Comparison of ENCODE assay signal across 25 cellular contexts in genomic region chr4:176755001-176755400, GRCh38.
"Had no signal": no experiment of that assay in that cellular context is flagged by ENCODE, and none has a peak within 500 bp of the region (broad histone marks: within the 10 kb centered on the region; RNA-seq: fewer than 3 reads in every experiment).

No MANE protein-coding gene starts in this region.

- ATAC-seq: PC-3, Right ventricle myocardium inferior, T-cell had no signal

- H3K9me3 ChIP-seq: MG63, Peyer's patch, SJCRH30 had no signal

- H3K27me3 ChIP-seq: MG63, Peyer's patch, SJCRH30 had no signal

- H3K36me3 ChIP-seq: MG63, Peyer's patch, SJCRH30 had no signal

- H3K27ac ChIP-seq: HL-60, Peyer's patch, SJCRH30 had no signal

- DNase-seq: Karpas-422, KG1, MG63, NCI-H1092, NCI-H1105 treated with DMSO at 0.1 percent for 48 hours, NCI-H1417 treated with DMSO at 0.1 percent for 48 hours, NCI-H146, NCI-H1694 treated with DMSO at 0.1 percent for 48 hours, NCI-H1930, NCI-H2081, NCI-H2107, NCI-H2227 treated with DMSO at 0.1 percent for 48 hours, NCI-H446, NCI-H510A, NCI-H524 treated with DMSO at 0.1 percent for 48 hours, NCI-H69, NCI-H774, PC-3, Peyer's patch, SHP77 treated with DMSO at 0.1 percent for 48 hours, SJCRH30, SW 1271, T-cell had no signal

- H3K4me3 ChIP-seq: MG63, Peyer's patch, SJCRH30 had no signal

- H3K4me1 ChIP-seq: Peyer's patch had no signal
